ENCODE assay signal across 21 cellular contexts in the genomic region with DNA sequence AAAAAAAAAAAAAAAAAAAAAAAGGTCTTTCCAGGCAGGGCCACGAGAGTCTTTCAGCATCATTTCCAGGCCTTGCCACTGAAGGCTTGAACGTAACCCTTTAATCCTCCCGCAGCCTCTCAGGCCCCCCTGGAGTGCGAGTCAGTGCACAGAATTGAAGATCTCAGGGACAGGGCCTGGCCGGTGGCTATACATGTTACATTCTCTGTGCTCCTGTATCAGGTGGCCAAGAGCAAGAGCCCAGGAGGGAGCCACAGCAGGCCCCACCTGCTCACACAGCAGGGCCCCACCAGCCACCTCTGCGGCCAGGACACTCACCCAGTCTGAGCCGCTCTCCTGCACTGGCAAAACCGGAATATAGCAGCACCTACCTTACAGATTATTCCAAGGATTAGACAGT.
"Had no signal": no experiment of that assay in that cellular context is flagged by ENCODE, and none has a peak within 500 bp of the region (broad histone marks: within the 10 kb centered on the region; RNA-seq: fewer than 3 reads in every experiment).

No MANE protein-coding gene starts in this region.

- ATAC-seq: activated CD8-positive, alpha-beta T cell treated with anti-CD3 and anti-CD28 coated beads for 36 hours; activated naive CD8-positive, alpha-beta T cell treated with anti-CD3 and anti-CD28 coated beads, Interleukin-2, amount 50 U/mL, for 24 hours; activated T-cell treated with anti-CD3 and anti-CD28 coated beads, Interleukin-2, amount 50 U/mL, for 4 hours; naive thymus-derived CD4-positive, alpha-beta T cell; pancreas; sciatic nerve; stimulated activated effector memory CD8-positive, alpha-beta T cell treated with anti-CD3 and anti-CD28 coated beads, Interleukin-12 subunit alpha, Interleukin-12 subunit beta, amount 100 ng/mL, for 72 hours had no signal

- H3K36me3 Mint-ChIP-seq: activated naive CD4-positive, alpha-beta T cell treated with anti-CD3 and anti-CD28 coated beads, Interleukin-2, amount 10 ng/mL, durations not matched to agents 7 days and 5 days; brain; naive thymus-derived CD4-positive, alpha-beta T cell; type B pancreatic cell had no signal

- H3K4me1 Mint-ChIP-seq: activated CD4-positive, alpha-beta T cell treated with anti-CD3 and anti-CD28 coated beads, Interleukin-2, amount 10 ng/mL, durations not matched to agents 24 days and 14 days; activated naive CD4-positive, alpha-beta T cell treated with anti-CD3 and anti-CD28 coated beads, Interleukin-2, amount 10 ng/mL, durations not matched to agents 7 days and 5 days; activated naive CD8-positive, alpha-beta T cell treated with anti-CD3 and anti-CD28 coated beads, Interleukin-2, amount 50 U/mL, for 24 hours; brain; stimulated activated effector memory CD8-positive, alpha-beta T cell treated with anti-CD3 and anti-CD28 coated beads, Interleukin-12 subunit alpha, Interleukin-12 subunit beta, amount 100 ng/mL, for 72 hours had no signal

- H3K4me3 Mint-ChIP-seq: activated CD4-positive, alpha-beta T cell treated with anti-CD3 and anti-CD28 coated beads, Interleukin-2, amount 10 ng/mL, durations not matched to agents 24 days and 14 days; activated CD8-positive, alpha-beta T cell treated with anti-CD3 and anti-CD28 coated beads for 36 hours; activated naive CD4-positive, alpha-beta T cell treated with anti-CD3 and anti-CD28 coated beads, Interleukin-2, amount 10 ng/mL, durations not matched to agents 7 days and 5 days; activated naive CD8-positive, alpha-beta T cell treated with anti-CD3 and anti-CD28 coated beads, Interleukin-2, amount 50 U/mL, for 24 hours; activated T-cell treated with anti-CD3 and anti-CD28 coated beads, Interleukin-2, amount 50 U/mL, for 4 hours; brain; endodermal cell; naive thymus-derived CD4-positive, alpha-beta T cell; stimulated activated effector memory CD8-positive, alpha-beta T cell treated with anti-CD3 and anti-CD28 coated beads, Interleukin-12 subunit alpha, Interleukin-12 subunit beta, amount 100 ng/mL, for 72 hours; type B pancreatic cell had no signal

- H3K27ac Mint-ChIP-seq: activated CD4-positive, alpha-beta T cell treated with anti-CD3 and anti-CD28 coated beads, Interleukin-2, amount 10 ng/mL, durations not matched to agents 24 days and 14 days; activated CD8-positive, alpha-beta T cell treated with anti-CD3 and anti-CD28 coated beads for 36 hours; activated naive CD4-positive, alpha-beta T cell treated with anti-CD3 and anti-CD28 coated beads, Interleukin-2, amount 10 ng/mL, durations not matched to agents 7 days and 5 days; activated naive CD8-positive, alpha-beta T cell treated with anti-CD3 and anti-CD28 coated beads, Interleukin-2, amount 50 U/mL, for 24 hours; brain; endodermal cell; stimulated activated effector memory CD8-positive, alpha-beta T cell treated with anti-CD3 and anti-CD28 coated beads, Interleukin-12 subunit alpha, Interleukin-12 subunit beta, amount 100 ng/mL, for 72 hours; type B pancreatic cell had no signal

- DNase-seq: activated CD4-positive, alpha-beta T cell treated with anti-CD3 and anti-CD28 coated beads, Interleukin-2, amount 10 ng/mL, durations not matched to agents 24 days and 14 days; activated CD8-positive, alpha-beta T cell treated with anti-CD3 and anti-CD28 coated beads for 36 hours; activated effector memory CD4-positive, alpha-beta T cell treated with Interleukin-2 at 50 U/mL for 16 hours; activated naive CD4-positive, alpha-beta T cell treated with anti-CD3 and anti-CD28 coated beads, Interleukin-2, amount 10 ng/mL, durations not matched to agents 7 days and 5 days; activated naive CD8-positive, alpha-beta T cell treated with anti-CD3 and anti-CD28 coated beads, Interleukin-2, amount 50 U/mL, for 24 hours; activated T-cell treated with anti-CD3 and anti-CD28 coated beads, Interleukin-2, amount 50 U/mL, for 4 hours; anterior cingulate cortex; caudate nucleus; endodermal cell; foreskin fibroblast; mesenchymal stem cell; naive thymus-derived CD4-positive, alpha-beta T cell; pancreas; stimulated activated CD4-positive, alpha-beta T cell treated with anti-CD3 and anti-CD28 coated beads, Interleukin-4, amount 100 ng/mL, for 24 hours; stomach; testis had no signal

- H3K9me3 ChIP-seq: neutrophil, pancreas, stomach, testis had no signal

- H3K27me3 Mint-ChIP-seq: activated CD8-positive, alpha-beta T cell treated with anti-CD3 and anti-CD28 coated beads for 36 hours; activated naive CD8-positive, alpha-beta T cell treated with anti-CD3 and anti-CD28 coated beads, Interleukin-2, amount 50 U/mL, for 24 hours; brain had no signal
